Comparison of ENCODE assay signal across 8 cellular contexts in the genomic region with DNA sequence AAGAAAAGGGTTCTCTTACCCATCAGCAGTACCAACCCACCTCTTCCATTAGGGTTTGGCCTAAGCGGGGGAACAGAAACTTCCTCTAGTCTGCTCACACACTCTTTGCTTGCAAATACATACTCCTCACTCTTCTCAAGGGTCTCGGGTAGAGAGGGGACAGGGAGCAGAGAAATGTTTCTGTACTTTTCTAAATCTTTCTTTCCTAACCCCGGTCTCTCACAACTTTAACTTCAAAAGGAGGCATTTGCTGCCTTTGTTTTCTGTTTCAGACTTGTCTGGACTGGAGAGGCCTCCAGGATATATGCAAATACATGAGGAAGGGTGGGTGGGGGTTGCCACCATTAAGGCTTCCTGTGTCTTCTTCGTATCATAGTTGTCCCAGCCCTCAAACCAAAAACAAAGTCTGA. TPM values are rescaled to one million over a fixed set of nuclear protein-coding genes. Genes with fewer than 3 reads are reported as not detected.
DNase-seq lines count a peak whose midpoint lies in the region; ATAC-seq and TF ChIP-seq lines count a peak whose summit lies in the region.

No MANE protein-coding gene starts in this region.

- DNase-seq in GM06990 (ENCODE audit: extremely low read depth, insufficient read length) = peak; percentile 58
- peak; percentile 88 for DNase-seq in OCI-LY7 (ENCODE audit: low spot score)
- no peak for DNase-seq in epithelial cell of prostate (ENCODE audit: low read depth, low spot score)
- DNase-seq in NCI-H345 treated with DMSO at 0.1 percent for 48 hours (lab: John Stamatoyannopoulos, UW; ENCODE audit: unreplicated experiment) = no peak
- no peak for DNase-seq in MV-4-11 (lab: John Stamatoyannopoulos, UW)
- no peak for DNase-seq in head of caudate nucleus
- no peak for DNase-seq in right lobe of liver

- ATAC-seq in GM21619 (IDR thresholded peaks at IDR 0.05; ENCODE audit: unreplicated experiment) (peak; percentile 66), right lobe of liver (no peak)

- no peaks in the 10 kb centered on the region for H3K9me2 ChIP-seq in OCI-LY7 (ENCODE audit: insufficient read depth, low read length)

- H3K9me3 ChIP-seq in OCI-LY7 (ENCODE audit: low read length) (no peaks in the 10 kb centered on the region; the same call in 1 of the 2 replicates), right lobe of liver (no peaks in the 10 kb centered on the region)

- H3K4me1 ChIP-seq in OCI-LY7 (ENCODE audit: insufficient read depth, low read length, poor library complexity, severe bottlenecking) = peaks cover 69% of the 10 kb centered on the region
- peaks cover 0 to 3% (median 0%) of the 10 kb centered on the region in 4 donors for H3K4me1 ChIP-seq in right lobe of liver

- H3K27me3 ChIP-seq in GM06990 (replicated peaks; ENCODE audit: control insufficient read depth, insufficient read depth, low read length) = no peaks in the 10 kb centered on the region
- no peaks in the 10 kb centered on the region for H3K27me3 ChIP-seq in right lobe of liver

- TF ChIP-seq POLR2A in right lobe of liver (IDR thresholded peaks at IDR 0.05) = no peak

- H3K79me2 ChIP-seq in OCI-LY7 (ENCODE audit: insufficient read depth, low read depth, low read length) = no peaks in the 10 kb centered on the region; the same call in 1 of the 2 replicates

- no peaks in the 10 kb centered on the region for H3K36me3 ChIP-seq in GM06990 (ENCODE audit: control insufficient read depth, insufficient read depth, low read length)
- H3K36me3 ChIP-seq in OCI-LY7 (ENCODE audit: insufficient read depth, low read length) = no peaks in the 10 kb centered on the region
- no peaks in the 10 kb centered on the region for H3K36me3 ChIP-seq in right lobe of liver

- CTCF ChIA-PET in OCI-LY7 (lab: Charles Lee; ENCODE audit: unreplicated experiment) = no interaction called here

- H4K20me1 ChIP-seq in OCI-LY7 (ENCODE audit: insufficient read depth, low read length) = no peaks in the 10 kb centered on the region

- H3K27ac ChIP-seq in OCI-LY7 (ENCODE audit: low read depth, low read length, poor library complexity, severe bottlenecking) = peak overlapping the region; percentile 98
- peak overlapping the region; percentile 59 for H3K27ac ChIP-seq in epithelial cell of prostate
- H3K27ac ChIP-seq in right lobe of liver = no peak overlapping the region

- 85% methylated on average over 4 of the region's 4 CpGs for WGBS in right lobe of liver (ENCODE audit: insufficient coverage, low coverage, low lambda C conversion rate, missing lambda C conversion rate)

- H3K4me3 ChIP-seq in GM06990 (replicated peaks; ENCODE audit: low read depth, low read length) (no peak overlapping the region; the same call in 1 of the 2 replicates), OCI-LY7 (ENCODE audit: low read depth, low read length, poor library complexity, severe bottlenecking) (peak overlapping the region; percentile 57), right lobe of liver (no peak overlapping the region)

- POLR2A ChIA-PET in OCI-LY7 (lab: Charles Lee) = interaction anchor here (0.6 to 8.9 kb wide), 3 partner anchors 10 to 260 kb away, joined by 3 to 84 read pairs (median 70); partner anchors contain the start of genes LAX1 and OPTC

- intact Hi-C loops in OCI-LY7 (cut with micrococcal nuclease; ENCODE audit: unreplicated experiment) = loop anchor here (1.0 to 5.0 kb wide), 2 partner anchors 11 to 457 kb away; partner anchors contain the start of gene LAX1
- intact Hi-C loops in head of caudate nucleus (cut with DNase I) = no loop called here
- intact Hi-C loops in right lobe of liver (cut with DNase I) = no loop called here

- no TSS peak for BruUV-seq in OCI-LY7 (replicated peaks; lab: Mats Ljungman, UMichigan)

- H3K4me2 ChIP-seq in OCI-LY7 (ENCODE audit: low read length) = peak overlapping the region; percentile 81

- TF ChIP-seq CTCF in GM06990 (IDR thresholded peaks at IDR 0.05; ENCODE audit: insufficient read depth, low read length, poor library complexity, severe bottlenecking) (no peak), OCI-LY7 (conservative IDR thresholded peaks at IDR 0.05; ENCODE audit: low read length) (no peak), right lobe of liver (IDR thresholded peaks at IDR 0.05) (no peak)

- peak overlapping the region; percentile 64; the same call in 1 of the 2 replicates for H2AFZ ChIP-seq in OCI-LY7 (ENCODE audit: low read length)

RNA-seq across cellular contexts. Expression of gene LAX1, which starts 10.5 kb away (rescaled TPM):
- total RNA-seq in OCI-LY7 (2014; rRNA removed; shearing (Covaris generic)) = 19.6 and 20.3 TPM in 2 replicates
- total RNA-seq in OCI-LY7 (2022) (63.8 and 66.7 TPM in 2 replicates), right lobe of liver (under 1 TPM; 0.06 to 0.47 (median 0.30) TPM)

RNA-seq across cellular contexts. Expression of gene ZBED6, which starts 41.0 kb away (rescaled TPM):
- total RNA-seq in OCI-LY7 (2014; rRNA removed; shearing (Covaris generic)) = 9.1 and 12.2 TPM in 2 replicates
- total RNA-seq in OCI-LY7 (2022) (32.1 and 35.8 TPM in 2 replicates), right lobe of liver (10 to 100 TPM; 11.8 to 24.1 (median 17.5) TPM)

RNA-seq across cellular contexts. Expression of gene ZC3H11A, which starts 41.0 kb away (rescaled TPM):
- 143 and 150 TPM in 2 replicates for total RNA-seq in OCI-LY7 (2014; rRNA removed; shearing (Covaris generic))
- total RNA-seq in OCI-LY7 (2022) (113 and 126 TPM in 2 replicates), right lobe of liver (10 to 100 TPM; 22.8 to 47.7 (median 31.8) TPM)

Comparison
In these comparisons a context has a peak if more than half of its experiments do, and no peak if none do; other contexts are left out.
1. DNase-seq: peak in GM06990 (single experiment) and OCI-LY7 (single experiment); none in epithelial cell of prostate (single experiment), NCI-H345 treated with DMSO at 0.1 percent for 48 hours (single experiment), MV-4-11 (single experiment), head of caudate nucleus (0 of 42) and right lobe of liver (0 of 3).
2. H3K27ac ChIP-seq: peak in OCI-LY7 (single experiment) and epithelial cell of prostate (single experiment); none in right lobe of liver (0 of 3).
3. RNA of gene LAX1, which starts 10.5 kb away (total RNA-seq): 19.6 to 66.7 TPM in OCI-LY7; 0.06 to 0.47 TPM in right lobe of liver; every median in the first group is over 10 times any median in the second.